Comparison of ENCODE assay signal across 16 cellular contexts in genomic region chr12:42912367-42912766, GRCh38.
A peak's percentile ranks its signal among the peaks of the same experiment; 100 is the strongest.
DNase-seq lines count a peak whose midpoint lies in the region; ATAC-seq and TF ChIP-seq lines count a peak whose summit lies in the region.
"Had no signal": no experiment of that assay in that cellular context is flagged by ENCODE, and none has a peak within 500 bp of the region (broad histone marks: within the 10 kb centered on the region; RNA-seq: fewer than 3 reads in every experiment).

No MANE protein-coding gene starts in this region.

- no peak overlapping the region for H3K4me2 ChIP-seq in trophoblast cell (ENCODE audit: low read length)
- H3K4me2 ChIP-seq: BLaER1 had no signal

- no peak overlapping the region for H4K12ac ChIP-seq in trophoblast cell (ENCODE audit: low read depth, low read length)

- no peak overlapping the region for H3K9ac ChIP-seq in trophoblast cell (ENCODE audit: low read length)
- H3K9ac ChIP-seq: BLaER1 had no signal

- no peak overlapping the region for H2BK5ac ChIP-seq in trophoblast cell (ENCODE audit: low read depth, low read length, poor library complexity)

- no CpG with 5 or more reads among the region's 1 CpG for WGBS in trophoblast cell (ENCODE audit: extremely low coverage, insufficient coverage, insufficient read length)

- H3K27me3 ChIP-seq in trophoblast cell (ENCODE audit: insufficient read depth, low read length), result no peaks in the 10 kb centered on the region
- H3K27me3 ChIP-seq: BLaER1 had no signal

- no peak overlapping the region for H3K18ac ChIP-seq in trophoblast cell (ENCODE audit: low read length)

- no peak overlapping the region for H2BK120ac ChIP-seq in trophoblast cell (ENCODE audit: insufficient read depth, low read length, poor library complexity)

- no peaks in the 10 kb centered on the region for H3K79me2 ChIP-seq in trophoblast cell (ENCODE audit: control insufficient read depth, insufficient read depth, low read length, poor library complexity)

- H3K14ac ChIP-seq in trophoblast cell (ENCODE audit: low read length), result no peak overlapping the region

- H3K36me3 ChIP-seq in trophoblast cell (ENCODE audit: control insufficient read depth in 1 of 2, insufficient read depth in 2 of 2, low read length in 2 of 2), result no peaks in the 10 kb centered on the region
- H3K36me3 ChIP-seq: BLaER1, HAP-1 had no signal

- no peak overlapping the region for H3K23ac ChIP-seq in trophoblast cell (ENCODE audit: low read length)

- no peak overlapping the region for H2AK5ac ChIP-seq in trophoblast cell (ENCODE audit: low read length)

- peaks cover 0 to 5% of the 10 kb centered on the region in 2 experiments for H3K4me1 ChIP-seq in trophoblast cell (ENCODE audit: control insufficient read depth in 1 of 2, insufficient read depth in 2 of 2, low read length in 2 of 2)
- H3K4me1 ChIP-seq: BLaER1, HAP-1 had no signal

- H4K8ac ChIP-seq in trophoblast cell (ENCODE audit: low read depth, low read length), result no peak overlapping the region

- no peak for ATAC-seq in activated CD4-positive, CD25-positive, alpha-beta regulatory T cell treated with anti-CD3 and anti-CD28 coated beads, Interleukin-2, amount 50 U/mL, for 24 hours

- H2AFZ ChIP-seq in trophoblast cell (ENCODE audit: insufficient read depth, low read length, poor library complexity), result no peak overlapping the region

- DNase-seq in astrocyte of the hippocampus (ENCODE audit: low read depth, low spot score) (peak; percentile 23), choroid plexus epithelial cell (ENCODE audit: low read depth) (peak; percentile 7), hepatic stellate cell (ENCODE audit: low spot score) (peak; percentile 4), trophoblast cell (no peak), hippocampal formation (lab: John Stamatoyannopoulos, UW) (no peak), EL (no peak)
- DNase-seq: CD4-positive, alpha-beta T cell; CD8-positive, alpha-beta memory T cell; DMS 273 treated with DMSO at 0.1 percent for 48 hours; DMS79 treated with DMSO at 0.1 percent for 48 hours; GOT3; HFFc6 had no signal

- H3K27ac ChIP-seq in trophoblast cell (ENCODE audit: low read depth, low read length), result no peak overlapping the region
- H3K27ac ChIP-seq: BLaER1, C4-2B had no signal

- no peak overlapping the region for H3K4ac ChIP-seq in trophoblast cell (ENCODE audit: low read depth, low read length)

- H2BK12ac ChIP-seq in trophoblast cell (ENCODE audit: low read length), result peak overlapping the region; percentile 77

- TF ChIP-seq CTCF in choroid plexus epithelial cell (conservative IDR thresholded peaks at IDR 0.05; ENCODE audit: low read depth, low read length), result no peak

- no peak overlapping the region for H3K4me3 ChIP-seq in choroid plexus epithelial cell (ENCODE audit: low read depth, low read length)
- no peak overlapping the region for H3K4me3 ChIP-seq in trophoblast cell (ENCODE audit: low read depth, low read length)
- H3K4me3 ChIP-seq: BLaER1, HAP-1 had no signal

- no peak overlapping the region for H4K91ac ChIP-seq in trophoblast cell (ENCODE audit: low read depth, low read length)

- H3K9me3 ChIP-seq in trophoblast cell (ENCODE audit: insufficient read depth, low read depth, low read length), result no peaks in the 10 kb centered on the region

- H3K79me1 ChIP-seq in trophoblast cell (ENCODE audit: low read length), result peaks cover 10% of the 10 kb centered on the region

Comparison
In these comparisons a context has a peak if more than half of its experiments do, and no peak if none do; other contexts are left out.
1. DNase-seq: peak in astrocyte of the hippocampus (single experiment), choroid plexus epithelial cell (single experiment) and hepatic stellate cell (single experiment); none in trophoblast cell (0 of 2), hippocampal formation (0 of 2) and EL (single experiment).